Comparison of ENCODE assay signal across 13 cellular contexts in genomic region chr1:244815600-244816099, GRCh38. TPM values are rescaled to one million over a fixed set of nuclear protein-coding genes. Genes with fewer than 3 reads are reported as not detected.
DNase-seq lines count a peak whose midpoint lies in the region; ATAC-seq, FAIRE-seq and TF ChIP-seq lines count a peak whose summit lies in the region.
"Had no signal": no experiment of that assay in that cellular context is flagged by ENCODE, and none has a peak within 500 bp of the region (broad histone marks: within the 10 kb centered on the region; RNA-seq: fewer than 3 reads in every experiment).

No MANE protein-coding gene starts in this region.

- intact Hi-C loops in GM12878 (cut with micrococcal nuclease; ENCODE audit: unreplicated experiment): loop anchor here (1.0 kb wide), 2 partner anchors 19 to 49 kb away; partner anchors contain the start of gene HNRNPU

- H3K4me1 Mint-ChIP-seq in naive thymus-derived CD8-positive, alpha-beta T cell: peaks cover 4 to 15% (median 7%) of the 10 kb centered on the region in 4 donors

- peak in 1 of 2 experiments; percentile 9; a peak in 1 of 4 replicates for TF ChIP-seq EP300 in GM12878 (IDR thresholded peaks at IDR 0.05; ENCODE audit: borderline replicate concordance in 1 of 2, control insufficient read depth in 1 of 2, low read depth in 2 of 2, low read length in 2 of 2)

- RAD21 ChIA-PET in GM12878 (lab: Charles Lee; ENCODE audit: unreplicated experiment): interaction anchor here (0.6 to 4.2 kb wide), 6 partner anchors 14 to 125 kb away, joined by 3 to 28 read pairs (median 12); partner anchors contain the start of gene COX20

- H3K4me3 ChIP-seq in NB4 (ENCODE audit: low read depth, low read length) (peak overlapping the region; percentile 52), GM12878 (peak overlapping the region; percentile 46; the same call in 1 of the 2 replicates)

- peak overlapping the region in 8 of 10 donors; percentile 23 to 80 (median 34) for H3K4me3 Mint-ChIP-seq in naive thymus-derived CD8-positive, alpha-beta T cell
- H3K4me3 Mint-ChIP-seq: activated CD8-positive, alpha-beta T cell treated with anti-CD3 and anti-CD28 coated beads for 36 hours; CD8-positive, alpha-beta memory T cell had no signal

- H3K27me3 ChIP-seq in GM12878 (replicated peaks in 1 of 2; ENCODE audit: control insufficient read depth in 2 of 2, insufficient read depth in 2 of 2, low read length in 1 of 2): no peaks in the 10 kb centered on the region

- H3K4me2 ChIP-seq in GM12878 (ENCODE audit: control insufficient read depth, insufficient read depth): peak overlapping the region; percentile 62

- POLR2A ChIA-PET in GM12878 (lab: Charles Lee): interaction anchor here (0.7 to 6.1 kb wide), 4 partner anchors 21 to 50 kb away, joined by 3 to 55 read pairs (median 4); partner anchors contain the start of genes COX20 and HNRNPU
- POLR2A ChIA-PET in naive thymus-derived CD8-positive, alpha-beta T cell (lab: Charles Lee): no interaction called here

- H3K27ac ChIP-seq in GM12878 (ENCODE audit: control insufficient read depth, insufficient read depth): peak overlapping the region; percentile 24; the same call in 1 of the 2 replicates
- H3K27ac ChIP-seq: epithelial cell of prostate had no signal

- 21% methylated on average over 15 of the region's 15 CpGs for WGBS in GM12878 (ENCODE audit: insufficient coverage, insufficient replicate concordance, low lambda C conversion rate, missing lambda C conversion rate)

- no peaks in the 10 kb centered on the region for H4K20me1 ChIP-seq in GM12878 (ENCODE audit: control insufficient read depth, insufficient read depth)

- peak overlapping the region in 2 of 10 donors; percentile 25 to 72 for H3K27ac Mint-ChIP-seq in naive thymus-derived CD8-positive, alpha-beta T cell
- H3K27ac Mint-ChIP-seq: activated CD8-positive, alpha-beta T cell treated with anti-CD3 and anti-CD28 coated beads for 36 hours had no signal

- no peaks in the 10 kb centered on the region for H3K9me3 Mint-ChIP-seq in naive thymus-derived CD8-positive, alpha-beta T cell
- H3K9me3 Mint-ChIP-seq: activated CD8-positive, alpha-beta T cell treated with anti-CD3 and anti-CD28 coated beads for 36 hours; CD8-positive, alpha-beta memory T cell had no signal

- no peaks in the 10 kb centered on the region for H3K36me3 Mint-ChIP-seq in naive thymus-derived CD8-positive, alpha-beta T cell

- peak; percentile 70 for ATAC-seq in GM12878
- ATAC-seq in naive thymus-derived CD8-positive, alpha-beta T cell: no peak
- no peak for ATAC-seq in HG03378 (IDR thresholded peaks at IDR 0.05; ENCODE audit: unreplicated experiment)
- no peak for ATAC-seq in GM19455 (IDR thresholded peaks at IDR 0.05; ENCODE audit: unreplicated experiment)

- H3K36me3 ChIP-seq in GM12878 (ENCODE audit: control insufficient read depth in 2 of 2, insufficient read depth in 2 of 2, low read length in 1 of 2): no peaks in the 10 kb centered on the region

- H3K4me1 ChIP-seq in GM12878 (ENCODE audit: control insufficient read depth, insufficient read depth, low read length): peaks cover 5% of the 10 kb centered on the region

- peak overlapping the region; percentile 58 for H3K9ac ChIP-seq in GM12878 (ENCODE audit: control insufficient read depth, insufficient read depth, low read length)

- no TSS peak for BruUV-seq in GM12878 (replicated peaks; lab: Mats Ljungman, UMichigan)

- DNase-seq in GDM1 (lab: John Stamatoyannopoulos, UW) (peak; percentile 34), NB4 (ENCODE audit: low read depth) (peak; percentile 88), GM12878 (ENCODE audit: low read depth, low spot score) (peak; percentile 30), H4 (ENCODE audit: low spot score) (no peak), T-helper 2 cell (no peak)
- DNase-seq in naive thymus-derived CD8-positive, alpha-beta T cell: no peak
- DNase-seq: CD8-positive, alpha-beta memory T cell; NCI-H2029; retina had no signal

- SMC1A ChIA-PET in GM12878 (lab: Charles Lee; ENCODE audit: uncharacterized antibody, unreplicated experiment): interaction anchor here (0.7 to 7.4 kb wide), 11 partner anchors 14 to 227 kb away, joined by 3 to 55 read pairs (median 6); partner anchors contain the start of gene HNRNPU

- no peaks in the 10 kb centered on the region; the same call in 1 of the 2 replicates for H3K79me2 ChIP-seq in GM12878 (ENCODE audit: control insufficient read depth, insufficient read depth, low read length)

- in situ Hi-C loops in GM12878 (cut with MboI): no loop called here

- TF ChIP-seq POLR2A in NB4 (IDR thresholded peaks at IDR 0.05; ENCODE audit: extremely low read depth, insufficient read length) (peak; percentile 41), GM12878 (IDR thresholded peaks at IDR 0.05; ENCODE audit: low read depth, low read length) (no peak)

- TF ChIP-seq RAD21 in GM12878 (IDR thresholded peaks at IDR 0.05; ENCODE audit: insufficient read depth, low read depth, low read length): no peak

- FAIRE-seq in GM12878 (lab: Jason Lieb, UNC): peak; percentile 77

- peak overlapping the region; percentile 62 for H2AFZ ChIP-seq in GM12878 (ENCODE audit: control insufficient read depth, low read depth, low read length)

- no peaks in the 10 kb centered on the region for H3K9me3 ChIP-seq in GM12878 (replicated peaks; ENCODE audit: control insufficient read depth, insufficient read depth, low read length)

- CTCF ChIA-PET in GM12878 (lab: Yijun Ruan, JAX): interaction anchor here (0.7 to 5.1 kb wide), 11 partner anchors 14 to 227 kb away, joined by 3 to 36 read pairs (median 5); no protein-coding TSS in a partner anchor

- TF ChIP-seq CTCF in NB4 (IDR thresholded peaks at IDR 0.05; ENCODE audit: low read depth, low read length): no peak
- TF ChIP-seq CTCF in GM12878 (IDR thresholded peaks at IDR 0.05 in 2 of 3, conservative IDR thresholded peaks at IDR 0.05 in 1 of 3; ENCODE audit: control insufficient read depth in 2 of 3, extremely low read depth in 1 of 3, insufficient read depth in 1 of 3, low read depth in 3 of 3, low read length in 3 of 3): no peak

- H3K27me3 Mint-ChIP-seq in naive thymus-derived CD8-positive, alpha-beta T cell: peaks cover 0 to 29% (median 8%) of the 10 kb centered on the region in 5 donors

TF ChIP-seq in GM12878, 131 proteins besides CTCF, POLR2A, EP300 and RAD21 (continues in another document):
- no peak for TF ChIP-seq GATAD2B (conservative IDR thresholded peaks at IDR 0.05; ENCODE audit: low read depth)
- peak; percentile 85; the same call in 2 of the 3 replicates for TF ChIP-seq POU2F2 (IDR thresholded peaks at IDR 0.05; ENCODE audit: borderline replicate concordance, low read depth, low read length)
- peak; percentile 40; the same call in 1 of the 2 replicates for TF ChIP-seq POLR2AphosphoS5 (IDR thresholded peaks at IDR 0.05; ENCODE audit: low read length)
- TF ChIP-seq RELA (IDR thresholded peaks at IDR 0.05; ENCODE audit: borderline replicate concordance, partially characterized antibody): no peak
- TF ChIP-seq IKZF2 (IDR thresholded peaks at IDR 0.05): peak; percentile 30 to 36; a peak in 1 of 4 replicates
- TF ChIP-seq IKZF1 (conservative IDR thresholded peaks at IDR 0.05): 0 out of 2 replicates have a peak, but pooled peaks have one; percentile 32
- TF ChIP-seq SMC3 (IDR thresholded peaks at IDR 0.05; ENCODE audit: borderline replicate concordance, low read length): no peak
- peak; percentile 43 for TF ChIP-seq RUNX3 (IDR thresholded peaks at IDR 0.05; ENCODE audit: low read length)

RNA-seq across cellular contexts. Expression of gene COX20, which starts 19.8 kb away (rescaled TPM):
- total RNA-seq in GM12878 (2013; cell fraction: nucleolus; rRNA removed): 28.5 and 29.0 TPM in 2 replicates
- total RNA-seq in GM12878 (2014; rRNA removed) (22.8 and 25.9 TPM in 2 replicates), GM12878 (2014; rRNA removed; fragmentation: Illumina TruSeq; extraction: Trizol) (31.6 and 40.4 TPM in 2 replicates), GM12878 (2021) (22.1 and 28.4 TPM in 2 replicates)
- polyA plus RNA-seq in GM12878 (2011; ENCODE audit: low read depth): 11.9 TPM
- polyA plus RNA-seq in GM12878 (2011; rRNA removed) (36.7 and 75.5 TPM in 2 replicates), GM12878 (2014; fragmentation: Illumina TruSeq; extraction: Trizol) (54.4 and 54.9 TPM in 2 replicates), GM12878 (2014; fragmentation: Nextera tagmentation; extraction: Ambion mirVana) (10 to 100 TPM; 91.9 to 95.3 TPM), GM12878 (2014; rRNA removed) (38.0 and 51.0 TPM in 2 replicates), GM12878 (2016; fragmentation: Nextera tagmentation; extraction: Ambion mirVana) (100 to 1,000 TPM; 112 TPM)
- polyA plus RNA-seq in GM12878 (2011; cell fraction: cytosol; rRNA removed): 12.9 and 14.4 TPM in 2 replicates
- polyA plus RNA-seq in GM12878 (2011; cell fraction: nucleus; rRNA removed): 17.8 and 18.8 TPM in 2 replicates
- 35.9 and 36.7 TPM in 2 replicates for polyA plus RNA-seq in GM12878 (2012)
- 8.3 and 11.3 TPM in 2 replicates for polyA minus RNA-seq in GM12878 (2011; rRNA and poly(A)+ RNA removed)
- polyA minus RNA-seq in GM12878 (2011; cell fraction: cytosol; rRNA and poly(A)+ RNA removed): 2.5 and 3.8 TPM in 2 replicates
- polyA minus RNA-seq in GM12878 (2011; cell fraction: nucleus; rRNA and poly(A)+ RNA removed): 16.2 and 22.1 TPM in 2 replicates
- 10 to 100 TPM; 35.8 to 36.8 TPM for total RNA-seq in naive thymus-derived CD8-positive, alpha-beta T cell
- polyA plus RNA-seq in naive thymus-derived CD8-positive, alpha-beta T cell: 10 to 100 TPM; 31.4 to 52.6 (median 49.3) TPM
- total RNA-seq in H4 (2014; rRNA removed; shearing (Covaris generic)): 58.4 and 71.7 TPM in 2 replicates

RNA-seq across cellular contexts. Expression of gene HNRNPU, which starts 48.7 kb away (rescaled TPM):
- total RNA-seq in GM12878 (2013; cell fraction: nucleolus; rRNA removed): 817 and 826 TPM in 2 replicates
- 377 and 402 TPM in 2 replicates for total RNA-seq in GM12878 (2014; rRNA removed)
- 443 and 460 TPM in 2 replicates for total RNA-seq in GM12878 (2014; rRNA removed; fragmentation: Illumina TruSeq; extraction: Trizol)
- 431 and 461 TPM in 2 replicates for total RNA-seq in GM12878 (2021)
- polyA plus RNA-seq in GM12878 (2011; ENCODE audit: low read depth): 171 TPM
- 327 and 513 TPM in 2 replicates for polyA plus RNA-seq in GM12878 (2011; rRNA removed)
- 120 TPM in 2 replicates for polyA plus RNA-seq in GM12878 (2011; cell fraction: cytosol; rRNA removed)
- 211 and 351 TPM in 2 replicates for polyA plus RNA-seq in GM12878 (2011; cell fraction: nucleus; rRNA removed)
- polyA plus RNA-seq in GM12878 (2012): 234 TPM in 2 replicates
- polyA plus RNA-seq in GM12878 (2014; fragmentation: Illumina TruSeq; extraction: Trizol): 569 and 704 TPM in 2 replicates
- polyA plus RNA-seq in GM12878 (2014; fragmentation: Nextera tagmentation; extraction: Ambion mirVana): 100 to 1,000 TPM; 163 to 201 TPM
- polyA plus RNA-seq in GM12878 (2014; rRNA removed): 331 and 358 TPM in 2 replicates
- polyA plus RNA-seq in GM12878 (2016; fragmentation: Nextera tagmentation; extraction: Ambion mirVana): 100 to 1,000 TPM; 439 to 514 TPM
- polyA minus RNA-seq in GM12878 (2011; rRNA and poly(A)+ RNA removed): 237 and 306 TPM in 2 replicates
- polyA minus RNA-seq in GM12878 (2011; cell fraction: cytosol; rRNA and poly(A)+ RNA removed): 125 and 176 TPM in 2 replicates
- 88.7 and 155 TPM in 2 replicates for polyA minus RNA-seq in GM12878 (2011; cell fraction: nucleus; rRNA and poly(A)+ RNA removed)
- 100 to 1,000 TPM; 395 to 403 TPM for total RNA-seq in naive thymus-derived CD8-positive, alpha-beta T cell
- 100 to 1,000 TPM; 179 to 392 (median 281) TPM for polyA plus RNA-seq in naive thymus-derived CD8-positive, alpha-beta T cell
- total RNA-seq in H4 (2014; rRNA removed; shearing (Covaris generic)): 255 and 288 TPM in 2 replicates

Comparison
In these comparisons a context has a peak if more than half of its experiments do, and no peak if none do; other contexts are left out.
1. DNase-seq: peak in GDM1 (single experiment), NB4 (single experiment) and GM12878 (single experiment); none in naive thymus-derived CD8-positive, alpha-beta T cell (0 of 10), H4 (single experiment) and T-helper 2 cell (0 of 5).